8 cellular contexts compared by ENCODE assay signal in genomic region chr1:85274969-85275453, GRCh38. TPM values are rescaled to one million over a fixed set of nuclear protein-coding genes. Genes with fewer than 3 reads are reported as not detected.
A peak's percentile ranks its signal among the peaks of the same experiment; 100 is the strongest.
DNase-seq lines count a peak whose midpoint lies in the region; ATAC-seq and TF ChIP-seq lines count a peak whose summit lies in the region.

No MANE protein-coding gene starts in this region.

- H3K4me1 Mint-ChIP-seq in Caco-2 (ENCODE audit: low read depth, unreplicated experiment): peaks cover 33% of the 10 kb centered on the region

- POLR2A ChIA-PET in Caco-2 (lab: Charles Lee): interaction anchor here (1.7 kb wide), 1 partner anchor 16 kb away, joined by 11 read pairs; the partner anchor contains the start of gene C1orf52

- peaks cover 19% of the 10 kb centered on the region for H3K79me2 ChIP-seq in KMS-11 (ENCODE audit: insufficient read depth, low read depth)

- TF ChIP-seq POLR2A in upper lobe of left lung (IDR thresholded peaks at IDR 0.05): no peak

- H2AFZ ChIP-seq in KMS-11 (ENCODE audit: low read depth): no peak overlapping the region

- H3K9me3 Mint-ChIP-seq in Caco-2 (ENCODE audit: unreplicated experiment): no peaks in the 10 kb centered on the region

- ATAC-seq in upper lobe of left lung (ENCODE audit: low FRiP score in 2 of 2): no peak

- H3K27ac Mint-ChIP-seq in Caco-2 (ENCODE audit: unreplicated experiment): peak overlapping the region; percentile 61

- peaks cover 15% of the 10 kb centered on the region for H3K36me3 Mint-ChIP-seq in Caco-2 (ENCODE audit: insufficient read depth, unreplicated experiment)

- intact Hi-C loops in Caco-2 (cut with micrococcal nuclease; ENCODE audit: unreplicated experiment): no loop called here

- no TSS peak for BruUV-seq in Caco-2 (replicated peaks; lab: Mats Ljungman, UMichigan)

- H4K20me1 ChIP-seq in KMS-11 (ENCODE audit: insufficient read depth): no peaks in the 10 kb centered on the region

- no peak overlapping the region for H3K9ac ChIP-seq in KMS-11
- H3K9ac ChIP-seq in adipocyte (ENCODE audit: low read length): peak overlapping the region; percentile 96

- H3K4me3 ChIP-seq in Caco-2 (ENCODE audit: low read depth, low read length) (peak overlapping the region; percentile 94), KMS-11 (IDR thresholded peaks at IDR 0.05; ENCODE audit: insufficient read depth, low read depth, low read length) (no peak overlapping the region), adipocyte (ENCODE audit: low read length) (peak overlapping the region; percentile 98), upper lobe of left lung (peak overlapping the region in 3 of 4 donors; percentile 74 to 93 (median 76))

- DNase-seq in Caco-2 (no peak), adipocyte (ENCODE audit: low read depth) (peak; percentile 76), kidney glomerular epithelial cell (lab: John Stamatoyannopoulos, UW) (peak; percentile 60), upper lobe of left lung (no peak), superior temporal gyrus (ENCODE audit: extremely low spot score) (no peak), ureter (ENCODE audit: low spot score) (no peak)
- no peak for DNase-seq in stimulated activated CD4-positive, alpha-beta T cell treated with anti-CD3 and anti-CD28 coated beads, Interleukin-4, amount 100 ng/mL, for 4 hours

- H3K36me3 ChIP-seq in Caco-2 (ENCODE audit: control insufficient read depth, insufficient read depth, low read length): no peaks in the 10 kb centered on the region
- no peaks in the 10 kb centered on the region for H3K36me3 ChIP-seq in KMS-11 (ENCODE audit: insufficient read depth)
- H3K36me3 ChIP-seq in adipocyte (ENCODE audit: control insufficient read depth, insufficient read depth, low read length, severe bottlenecking): peaks cover 16% of the 10 kb centered on the region
- H3K36me3 ChIP-seq in upper lobe of left lung: peaks cover 3 to 23% (median 5%) of the 10 kb centered on the region in 4 donors

- H3K4me1 ChIP-seq in Caco-2 (peaks cover 17% of the 10 kb centered on the region), KMS-11 (ENCODE audit: low read depth, poor library complexity, severe bottlenecking) (peaks cover 16% of the 10 kb centered on the region), adipocyte (ENCODE audit: control insufficient read depth, insufficient read depth, low read length) (peaks cover 35% of the 10 kb centered on the region), upper lobe of left lung (peaks cover 32 to 42% (median 36%) of the 10 kb centered on the region in 4 donors)

- 27 to 39% methylated on average over 1 of the region's 1 CpG for whole genome bisulfite sequencing in upper lobe of left lung, 2 donors

- TF ChIP-seq CTCF in Caco-2 (IDR thresholded peaks at IDR 0.05; ENCODE audit: insufficient read depth in 1 of 2, low read depth in 1 of 2, low read length in 1 of 2, severe bottlenecking in 1 of 2, unreplicated experiment in 1 of 2) (no peak), KMS-11 (conservative IDR thresholded peaks at IDR 0.05; ENCODE audit: low read depth, low read length) (no peak), upper lobe of left lung (IDR thresholded peaks at IDR 0.05) (no peak)

- H3K27ac ChIP-seq in KMS-11 (no peak overlapping the region), upper lobe of left lung (peak overlapping the region; percentile 93 to 100 (median 98))

- TF ChIP-seq EP300 in upper lobe of left lung (IDR thresholded peaks at IDR 0.05): no peak

- peak overlapping the region; percentile 76 for H3K4me3 Mint-ChIP-seq in Caco-2 (ENCODE audit: unreplicated experiment)

- H3K4me2 ChIP-seq in KMS-11: peak overlapping the region; percentile 61

- H3K9me3 ChIP-seq in Caco-2 (no peaks in the 10 kb centered on the region), adipocyte (ENCODE audit: control insufficient read depth, low read length) (no peaks in the 10 kb centered on the region), upper lobe of left lung (no peaks in the 10 kb centered on the region)

- H3K27me3 Mint-ChIP-seq in Caco-2 (ENCODE audit: insufficient read depth, unreplicated experiment): no peaks in the 10 kb centered on the region

- CTCF ChIA-PET in Caco-2 (lab: Charles Lee): interaction anchor here (2.5 kb wide), 1 partner anchor 15 kb away, joined by 19 read pairs; the partner anchor contains the start of gene C1orf52

- H3K27me3 ChIP-seq in Caco-2 (replicated peaks; ENCODE audit: control insufficient read depth, insufficient read depth, low read length) (no peaks in the 10 kb centered on the region), KMS-11 (ENCODE audit: insufficient read depth, low read depth) (no peaks in the 10 kb centered on the region), adipocyte (replicated peaks; ENCODE audit: control insufficient read depth, insufficient read depth, low read length) (no peaks in the 10 kb centered on the region), upper lobe of left lung (no peaks in the 10 kb centered on the region)

RNA-seq across cellular contexts. Expression of gene BCL10, which starts 1.4 kb away (rescaled TPM):
- total RNA-seq in Caco-2 (2022) (18.1 and 18.6 TPM in 2 replicates), upper lobe of left lung (10 to 100 TPM; 14.5 to 31.0 (median 20.4) TPM), ureter (34.9 TPM)

RNA-seq across cellular contexts. Expression of gene C1orf52, which starts 15.5 kb away (rescaled TPM):
- 30.4 and 30.7 TPM in 2 replicates for total RNA-seq in Caco-2 (2022)
- 10 to 100 TPM; 12.9 to 89.1 (median 17.9) TPM for total RNA-seq in upper lobe of left lung
- 30.0 TPM for total RNA-seq in ureter

Comparison
In these comparisons a context has a peak if more than half of its experiments do, and no peak if none do; other contexts are left out.
1. DNase-seq: peak in adipocyte (single experiment) and kidney glomerular epithelial cell (single experiment); none in Caco-2 (0 of 2), upper lobe of left lung (0 of 2), superior temporal gyrus (single experiment), stimulated activated CD4-positive, alpha-beta T cell treated with anti-CD3 and anti-CD28 coated beads, Interleukin-4, amount 100 ng/mL, for 4 hours (0 of 2) and ureter (single experiment).